20 cellular contexts compared by ENCODE assay signal in genomic region chr1:4963251-4963650, GRCh38.
A peak's percentile ranks its signal among the peaks of the same experiment; 100 is the strongest.
DNase-seq lines count a peak whose midpoint lies in the region; ATAC-seq, FAIRE-seq and TF ChIP-seq lines count a peak whose summit lies in the region.
"Had no signal": no experiment of that assay in that cellular context is flagged by ENCODE, and none has a peak within 500 bp of the region (broad histone marks: within the 10 kb centered on the region; RNA-seq: fewer than 3 reads in every experiment).

No MANE protein-coding gene starts in this region.

- FAIRE-seq in RCC 7860 (lab: Jason Lieb, UNC) (peak; percentile 83), urothelium cell line (lab: Jason Lieb, UNC) (no peak)

- peak; percentile 83 for DNase-seq in H4 (ENCODE audit: low spot score)
- DNase-seq in RCC 7860 (ENCODE audit: low spot score): peak; percentile 72
- DNase-seq in epithelial cell of proximal tubule (ENCODE audit: low read depth): peak; percentile 73
- peak; percentile 76 for DNase-seq in urothelium cell line (ENCODE audit: low spot score)
- no peak for DNase-seq in progenitor cell of endocrine pancreas (ENCODE audit: low spot score, unreplicated experiment)
- DNase-seq in DMS79 treated with DMSO at 0.1 percent for 48 hours (lab: John Stamatoyannopoulos, UW): no peak
- DNase-seq: activated CD4-positive, alpha-beta T cell treated with anti-CD3 and anti-CD28 coated beads, Interleukin-2, amount 10 ng/mL, durations not matched to agents 7 days and 5 days; activated CD8-positive, alpha-beta memory T cell treated with anti-CD3 and anti-CD28 coated beads, Interleukin-2, amount 50 U/mL, for 4 hours; activated gamma-delta T cell treated with Interleukin-2 at 50 U/mL for 16 hours; effector CD4-positive, alpha-beta T cell; NCI-H1105 treated with DMSO at 0.1 percent for 48 hours; NCI-H524; SHP77 treated with DMSO at 0.1 percent for 48 hours; stimulated activated CD4-positive, alpha-beta T cell treated with anti-CD3 and anti-CD28 coated beads, Interleukin-15, amount 100 ng/mL, for 24 hours; T-helper 1 cell; testis had no signal

- peak overlapping the region; percentile 31 for H3K4me3 ChIP-seq in epithelial cell of proximal tubule (ENCODE audit: low read depth, low read length)
- H3K4me3 ChIP-seq: BLaER1 treated with 17β-estradiol and CSF1 and Interleukin-3, amounts not matched to agents 10 nM and 100 nM; right atrium auricular region; testis had no signal

- peaks cover 11% of the 10 kb centered on the region for H3K4me1 Mint-ChIP-seq in progenitor cell of endocrine pancreas (ENCODE audit: low read depth)
- H3K4me1 Mint-ChIP-seq: activated CD4-positive, alpha-beta T cell treated with anti-CD3 and anti-CD28 coated beads, Interleukin-2, amount 10 ng/mL, durations not matched to agents 7 days and 5 days; central memory CD8-positive, alpha-beta T cell had no signal

- H3K36me3 Mint-ChIP-seq in progenitor cell of endocrine pancreas (ENCODE audit: insufficient read depth): no peaks in the 10 kb centered on the region

- no peak overlapping the region for H3K27ac Mint-ChIP-seq in progenitor cell of endocrine pancreas
- H3K27ac Mint-ChIP-seq: activated CD4-positive, alpha-beta T cell treated with anti-CD3 and anti-CD28 coated beads, Interleukin-2, amount 10 ng/mL, durations not matched to agents 7 days and 5 days had no signal

- TF ChIP-seq CTCF in epithelial cell of proximal tubule (conservative IDR thresholded peaks at IDR 0.05; ENCODE audit: low read depth, low read length) (no peak), progenitor cell of endocrine pancreas (IDR thresholded peaks at IDR 0.05; ENCODE audit: unreplicated experiment) (no peak)

- H3K4me3 Mint-ChIP-seq in progenitor cell of endocrine pancreas (ENCODE audit: low read depth): no peak overlapping the region
- H3K4me3 Mint-ChIP-seq: activated CD4-positive, alpha-beta T cell treated with anti-CD3 and anti-CD28 coated beads, Interleukin-2, amount 10 ng/mL, durations not matched to agents 7 days and 5 days; central memory CD8-positive, alpha-beta T cell had no signal

- H3K27me3 Mint-ChIP-seq in progenitor cell of endocrine pancreas: peaks cover 17% of the 10 kb centered on the region
- H3K27me3 Mint-ChIP-seq: activated CD4-positive, alpha-beta T cell treated with anti-CD3 and anti-CD28 coated beads, Interleukin-2, amount 10 ng/mL, durations not matched to agents 7 days and 5 days had no signal

- no peak for ATAC-seq in HG02610 (IDR thresholded peaks at IDR 0.05; ENCODE audit: unreplicated experiment)

- H3K9me3 Mint-ChIP-seq in progenitor cell of endocrine pancreas (ENCODE audit: low read depth): peaks cover 3% of the 10 kb centered on the region
- H3K9me3 Mint-ChIP-seq: activated CD4-positive, alpha-beta T cell treated with anti-CD3 and anti-CD28 coated beads, Interleukin-2, amount 10 ng/mL, durations not matched to agents 7 days and 5 days; central memory CD8-positive, alpha-beta T cell had no signal

Comparison
In these comparisons a context has a peak if more than half of its experiments do, and no peak if none do; other contexts are left out.
1. DNase-seq: peak in H4 (single experiment), RCC 7860 (single experiment), epithelial cell of proximal tubule (single experiment) and urothelium cell line (single experiment); none in progenitor cell of endocrine pancreas (single experiment) and DMS79 treated with DMSO at 0.1 percent for 48 hours (single experiment).